Comparison of ENCODE assay signal across 16 cellular contexts in genomic region chr17:19461681-19462080, GRCh38. TPM values are rescaled to one million over a fixed set of nuclear protein-coding genes. Genes with fewer than 3 reads are reported as not detected.
DNase-seq lines count a peak whose midpoint lies in the region; ATAC-seq, FAIRE-seq and TF ChIP-seq lines count a peak whose summit lies in the region.
"Had no signal": no experiment of that assay in that cellular context is flagged by ENCODE, and none has a peak within 500 bp of the region (broad histone marks: within the 10 kb centered on the region; RNA-seq: fewer than 3 reads in every experiment).

No MANE protein-coding gene starts in this region.

- FAIRE-seq in RCC 7860 (lab: Jason Lieb, UNC) = no peak

- peaks cover 8% of the 10 kb centered on the region for H3K4me1 ChIP-seq in colonic mucosa
- no peaks in the 10 kb centered on the region for H3K4me1 ChIP-seq in right lobe of liver
- H3K4me1 ChIP-seq: breast epithelium, left ventricle myocardium inferior had no signal

- peaks cover 1% of the 10 kb centered on the region for H3K36me3 Mint-ChIP-seq in IgD-negative memory B cell

- no CpG with 5 or more reads among the region's 4 CpGs for WGBS in right lobe of liver (ENCODE audit: insufficient coverage, low coverage, low lambda C conversion rate, missing lambda C conversion rate)

- H3K9me3 ChIP-seq in colonic mucosa (no peaks in the 10 kb centered on the region), right lobe of liver (no peaks in the 10 kb centered on the region)
- H3K9me3 ChIP-seq: breast epithelium, left ventricle myocardium inferior, SK-N-SH had no signal

- peaks cover 33 to 44% (median 36%) of the 10 kb centered on the region in 3 donors for H3K4me1 Mint-ChIP-seq in IgD-negative memory B cell

- no peaks in the 10 kb centered on the region for H3K27me3 Mint-ChIP-seq in IgD-negative memory B cell
- H3K27me3 Mint-ChIP-seq: activated CD8-positive, alpha-beta T cell treated with anti-CD3 and anti-CD28 coated beads for 36 hours had no signal

- H3K27ac ChIP-seq in colonic mucosa = no peak overlapping the region
- H3K27ac ChIP-seq in right lobe of liver = no peak overlapping the region
- H3K27ac ChIP-seq: breast epithelium had no signal

- peak overlapping the region in 2 of 4 donors; percentile 73 to 81 for H3K4me3 Mint-ChIP-seq in IgD-negative memory B cell
- H3K4me3 Mint-ChIP-seq: activated CD8-positive, alpha-beta T cell treated with anti-CD3 and anti-CD28 coated beads for 36 hours had no signal

- no peak for TF ChIP-seq CTCF in colonic mucosa (IDR thresholded peaks at IDR 0.05)
- no peak for TF ChIP-seq CTCF in right lobe of liver (IDR thresholded peaks at IDR 0.05)

- no peak overlapping the region for H3K9ac ChIP-seq in colonic mucosa (ENCODE audit: low read depth in 2 of 2, low read length in 2 of 2)
- H3K9ac ChIP-seq: SK-N-SH had no signal

- TF ChIP-seq POLR2A in right lobe of liver (IDR thresholded peaks at IDR 0.05) = no peak

- no peaks in the 10 kb centered on the region for H3K9me3 Mint-ChIP-seq in IgD-negative memory B cell
- H3K9me3 Mint-ChIP-seq: activated CD8-positive, alpha-beta T cell treated with anti-CD3 and anti-CD28 coated beads for 36 hours had no signal

- intact Hi-C loops in colonic mucosa (cut with DNase I) (no loop called here), right lobe of liver (cut with DNase I) (no loop called here)

- H3K27me3 ChIP-seq in colonic mucosa = no peaks in the 10 kb centered on the region
- H3K27me3 ChIP-seq in right lobe of liver = no peaks in the 10 kb centered on the region
- H3K27me3 ChIP-seq: breast epithelium had no signal

- H3K27ac Mint-ChIP-seq in IgD-negative memory B cell = peak overlapping the region in 2 of 3 donors; percentile 50 to 64
- H3K27ac Mint-ChIP-seq: activated CD8-positive, alpha-beta T cell treated with anti-CD3 and anti-CD28 coated beads for 36 hours had no signal

- H3K4me3 ChIP-seq in colonic mucosa (no peak overlapping the region), right lobe of liver (no peak overlapping the region)
- H3K4me3 ChIP-seq: breast epithelium, left ventricle myocardium inferior had no signal

- ATAC-seq in right lobe of liver = no peak
- ATAC-seq in HG03521 (IDR thresholded peaks at IDR 0.05; ENCODE audit: unreplicated experiment) = no peak
- ATAC-seq: activated CD8-positive, alpha-beta T cell treated with anti-CD3 and anti-CD28 coated beads for 36 hours had no signal

- DNase-seq in colonic mucosa (peak; percentile 16), mesenteric fat pad (ENCODE audit: low spot score) (peak; percentile 65), right lobe of liver (no peak), SW480 (ENCODE audit: low spot score) (no peak), RCC 7860 (ENCODE audit: low spot score) (no peak)
- DNase-seq: activated CD8-positive, alpha-beta T cell treated with anti-CD3 and anti-CD28 coated beads for 36 hours; activated T-cell treated with anti-CD3 and anti-CD28 coated beads, Interleukin-2, amount 50 U/mL, for 1 hour; DMS79; IMR-90; left ventricle myocardium inferior; SK-N-SH; T-helper 9 cell had no signal

- H3K36me3 ChIP-seq in colonic mucosa (no peaks in the 10 kb centered on the region), right lobe of liver (no peaks in the 10 kb centered on the region)
- H3K36me3 ChIP-seq: breast epithelium, left ventricle myocardium inferior had no signal

RNA-seq across cellular contexts. Expression of gene RNF112, which starts 50.6 kb away (rescaled TPM):
- polyA plus RNA-seq in IgD-negative memory B cell = not detected
- total RNA-seq in colonic mucosa = 1 to 10 TPM; 2.4 to 4.3 TPM
- total RNA-seq in mesenteric fat pad = 3.9 TPM
- total RNA-seq in right lobe of liver = under 1 TPM; 0.12 to 0.86 (median 0.54) TPM
- total RNA-seq: MCF 10A had no signal

Comparison
In these comparisons a context has a peak if more than half of its experiments do, and no peak if none do; other contexts are left out.
1. DNase-seq: peak in colonic mucosa (single experiment) and mesenteric fat pad (single experiment); none in right lobe of liver (0 of 3), SW480 (single experiment) and RCC 7860 (single experiment).